1 cellular context compared by ENCODE assay signal in the genomic region with DNA sequence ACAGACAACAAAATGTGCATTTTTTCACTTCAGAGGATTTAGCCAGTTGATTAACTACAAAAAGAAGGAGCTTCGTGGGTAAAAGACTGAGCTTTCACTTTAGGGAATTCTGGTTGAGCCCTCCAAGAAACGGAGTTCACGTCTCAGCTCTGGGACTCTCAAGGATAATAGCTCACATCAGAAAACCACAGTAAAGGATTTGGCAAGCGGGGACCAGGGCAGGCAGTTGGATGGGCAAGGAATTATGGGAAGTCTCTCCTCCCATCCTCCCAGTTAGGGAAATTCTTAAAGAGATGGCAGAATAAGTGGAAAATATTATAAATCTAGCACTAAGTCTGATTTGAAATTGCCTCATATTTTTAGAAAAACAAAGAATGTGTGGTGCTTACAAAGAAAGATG.
TF ChIP-seq lines count a peak whose summit lies in the region.

No MANE protein-coding gene starts in this region.

TF ChIP-seq in SK-N-SH treated with all-trans-retinoic acid at 6 μM for 48 hours, 23 proteins besides CTCF, POLR2A, EP300 and RAD21 (continued from another document):
- TF ChIP-seq, protein P1, sequence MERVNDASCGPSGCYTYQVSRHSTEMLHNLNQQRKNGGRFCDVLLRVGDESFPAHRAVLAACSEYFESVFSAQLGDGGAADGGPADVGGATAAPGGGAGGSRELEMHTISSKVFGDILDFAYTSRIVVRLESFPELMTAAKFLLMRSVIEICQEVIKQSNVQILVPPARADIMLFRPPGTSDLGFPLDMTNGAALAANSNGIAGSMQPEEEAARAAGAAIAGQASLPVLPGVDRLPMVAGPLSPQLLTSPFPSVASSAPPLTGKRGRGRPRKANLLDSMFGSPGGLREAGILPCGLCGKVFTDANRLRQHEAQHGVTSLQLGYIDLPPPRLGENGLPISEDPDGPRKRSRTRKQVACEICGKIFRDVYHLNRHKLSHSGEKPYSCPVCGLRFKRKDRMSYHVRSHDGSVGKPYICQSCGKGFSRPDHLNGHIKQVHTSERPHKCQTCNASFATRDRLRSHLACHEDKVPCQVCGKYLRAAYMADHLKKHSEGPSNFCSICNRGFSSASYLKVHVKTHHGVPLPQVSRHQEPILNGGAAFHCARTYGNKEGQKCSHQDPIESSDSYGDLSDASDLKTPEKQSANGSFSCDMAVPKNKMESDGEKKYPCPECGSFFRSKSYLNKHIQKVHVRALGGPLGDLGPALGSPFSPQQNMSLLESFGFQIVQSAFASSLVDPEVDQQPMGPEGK (CRISPR knock-in tag; IDR thresholded peaks at IDR 0.05; ENCODE audit: borderline replicate concordance): no peak
- TF ChIP-seq TOX (CRISPR knock-in tag; IDR thresholded peaks at IDR 0.05; ENCODE audit: borderline replicate concordance): no peak
